Comparison of ENCODE assay signal across 8 cellular contexts in the genomic region with DNA sequence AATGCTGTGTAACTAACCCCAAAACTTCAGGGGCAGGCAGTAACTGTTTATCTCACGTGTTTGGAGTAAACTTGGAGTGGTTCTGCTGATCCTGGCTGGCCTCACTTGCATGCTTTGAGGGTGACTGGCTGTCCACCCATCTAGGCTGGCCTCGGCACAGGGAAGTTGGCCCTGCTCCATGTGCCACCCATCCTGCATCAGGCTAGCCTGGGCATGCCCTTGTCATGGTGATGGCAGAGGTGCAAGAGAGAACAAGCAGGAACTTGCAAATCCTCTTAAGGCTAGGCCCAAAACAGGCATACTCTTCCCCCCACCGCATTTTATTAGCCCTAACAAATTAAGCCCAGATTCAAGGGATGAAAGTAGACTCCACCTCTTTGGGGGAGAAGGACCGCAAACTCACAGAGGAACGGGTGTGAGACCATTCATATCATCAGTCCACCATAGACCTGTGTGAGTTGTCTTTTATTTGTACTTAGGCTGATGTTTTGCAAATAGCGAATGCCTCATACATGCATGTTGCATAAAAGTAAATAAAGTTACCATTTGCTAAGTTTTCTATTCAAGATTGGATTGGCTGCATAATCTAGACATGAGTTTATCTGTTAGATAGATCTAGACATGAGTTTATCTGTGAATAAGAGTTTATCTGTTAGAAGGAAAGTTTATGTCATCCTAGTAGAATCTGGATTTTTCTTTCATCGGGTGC.
DNase-seq lines count a peak whose midpoint lies in the region; TF ChIP-seq lines count a peak whose summit lies in the region.

No MANE protein-coding gene starts in this region.

- peak overlapping the region; percentile 70 for H2BK120ac ChIP-seq in trophoblast cell (ENCODE audit: insufficient read depth, low read length, poor library complexity)

- H3K14ac ChIP-seq in trophoblast cell (ENCODE audit: low read length): peak overlapping the region; percentile 50

- no peak for TF ChIP-seq CTCF in GM06990 (IDR thresholded peaks at IDR 0.05; ENCODE audit: insufficient read depth, low read length, poor library complexity, severe bottlenecking)
- no peak for TF ChIP-seq CTCF in epithelial cell of esophagus (IDR thresholded peaks at IDR 0.05; ENCODE audit: insufficient read depth, low read depth, low read length, missing control alignments)
- no peak for TF ChIP-seq CTCF in spleen (IDR thresholded peaks at IDR 0.05 in 8 of 11, conservative IDR thresholded peaks at IDR 0.05 in 3 of 11)

- H3K79me2 ChIP-seq in trophoblast cell (ENCODE audit: control insufficient read depth, insufficient read depth, low read length, poor library complexity): peaks cover 4% of the 10 kb centered on the region

- WGBS in trophoblast cell (ENCODE audit: extremely low coverage, insufficient coverage, insufficient read length): no CpG with 5 or more reads among the region's 7 CpGs
- WGBS in spleen, 5 donors: 73 to 85% (median 77%) methylated on average over 7 of the region's 7 CpGs

- H4K8ac ChIP-seq in trophoblast cell (ENCODE audit: low read depth, low read length): peak overlapping the region; percentile 66

- H3K9me3 ChIP-seq in trophoblast cell (ENCODE audit: insufficient read depth, low read depth, low read length) (peaks cover 2% of the 10 kb centered on the region), spleen (no peaks in the 10 kb centered on the region)

- H3K4me1 ChIP-seq in trophoblast cell (ENCODE audit: control insufficient read depth in 1 of 2, insufficient read depth in 2 of 2, low read length in 2 of 2) (peaks cover 18 to 23% of the 10 kb centered on the region in 2 experiments), spleen (peaks cover 18 to 63% (median 27%) of the 10 kb centered on the region in 6 donors)

- H3K4me2 ChIP-seq in trophoblast cell (ENCODE audit: low read length): no peak overlapping the region

- TF ChIP-seq POLR2A in spleen (IDR thresholded peaks at IDR 0.05): no peak

- H3K36me3 ChIP-seq in GM06990 (ENCODE audit: control insufficient read depth, insufficient read depth, low read length) (no peaks in the 10 kb centered on the region; the same call in 1 of the 2 replicates), trophoblast cell (ENCODE audit: control insufficient read depth in 1 of 2, insufficient read depth in 2 of 2, low read length in 2 of 2) (peaks cover 0 to 2% of the 10 kb centered on the region in 2 experiments), spleen (no peaks in the 10 kb centered on the region)

- no peak overlapping the region for H3K23ac ChIP-seq in trophoblast cell (ENCODE audit: low read length)

- no peak overlapping the region for H4K12ac ChIP-seq in trophoblast cell (ENCODE audit: low read depth, low read length)

- H2AK5ac ChIP-seq in trophoblast cell (ENCODE audit: low read length): peak overlapping the region; percentile 55

- peaks cover 18% of the 10 kb centered on the region for H3K79me1 ChIP-seq in trophoblast cell (ENCODE audit: low read length)

- H3K27me3 ChIP-seq in GM06990 (replicated peaks; ENCODE audit: control insufficient read depth, insufficient read depth, low read length) (no peaks in the 10 kb centered on the region), trophoblast cell (ENCODE audit: insufficient read depth, low read length) (no peaks in the 10 kb centered on the region), spleen (replicated peaks in 1 of 7) (no peaks in the 10 kb centered on the region)

- H3K27ac ChIP-seq in trophoblast cell (ENCODE audit: low read depth, low read length) (no peak overlapping the region), spleen (peak overlapping the region in 1 of 8 donors; percentile 15)

- H3K9ac ChIP-seq in trophoblast cell (ENCODE audit: low read length): no peak overlapping the region

- DNase-seq in GM06990 (ENCODE audit: extremely low read depth, insufficient read length) (peak; percentile 28), NCI-H345 treated with DMSO at 0.1 percent for 48 hours (lab: John Stamatoyannopoulos, UW; ENCODE audit: unreplicated experiment) (peak; percentile 43), epithelial cell of esophagus (ENCODE audit: low read depth) (peak; percentile 96), trophoblast cell (no peak), ecto neural progenitor cell (ENCODE audit: low spot score) (no peak), spleen (no peak), T-helper 2 cell (no peak), retina (no peak)

- peak overlapping the region; percentile 37 for H2AFZ ChIP-seq in trophoblast cell (ENCODE audit: insufficient read depth, low read length, poor library complexity)

- H2BK12ac ChIP-seq in trophoblast cell (ENCODE audit: low read length): peak overlapping the region; percentile 52

- peak overlapping the region; percentile 89 for H4K91ac ChIP-seq in trophoblast cell (ENCODE audit: low read depth, low read length)

- peak overlapping the region; percentile 90 for H3K18ac ChIP-seq in trophoblast cell (ENCODE audit: low read length)

- H3K4ac ChIP-seq in trophoblast cell (ENCODE audit: low read depth, low read length): no peak overlapping the region

- no peak overlapping the region for H3K4me3 ChIP-seq in GM06990 (replicated peaks; ENCODE audit: low read depth, low read length)
- H3K4me3 ChIP-seq in epithelial cell of esophagus (ENCODE audit: low read length): no peak overlapping the region
- no peak overlapping the region for H3K4me3 ChIP-seq in trophoblast cell (ENCODE audit: low read depth, low read length)
- H3K4me3 ChIP-seq in spleen: no peak overlapping the region

- intact Hi-C loops in spleen (cut with DNase I; ENCODE audit: low total_unique reads): no loop called here

- H2BK5ac ChIP-seq in trophoblast cell (ENCODE audit: low read depth, low read length, poor library complexity): peak overlapping the region; percentile 43

Comparison
In these comparisons a context has a peak if more than half of its experiments do, and no peak if none do; other contexts are left out.
1. DNase-seq: peak in GM06990 (single experiment), NCI-H345 treated with DMSO at 0.1 percent for 48 hours (single experiment) and epithelial cell of esophagus (single experiment); none in trophoblast cell (0 of 2), ecto neural progenitor cell (single experiment), spleen (single experiment), T-helper 2 cell (0 of 5) and retina (single experiment).